In the genomic region with DNA sequence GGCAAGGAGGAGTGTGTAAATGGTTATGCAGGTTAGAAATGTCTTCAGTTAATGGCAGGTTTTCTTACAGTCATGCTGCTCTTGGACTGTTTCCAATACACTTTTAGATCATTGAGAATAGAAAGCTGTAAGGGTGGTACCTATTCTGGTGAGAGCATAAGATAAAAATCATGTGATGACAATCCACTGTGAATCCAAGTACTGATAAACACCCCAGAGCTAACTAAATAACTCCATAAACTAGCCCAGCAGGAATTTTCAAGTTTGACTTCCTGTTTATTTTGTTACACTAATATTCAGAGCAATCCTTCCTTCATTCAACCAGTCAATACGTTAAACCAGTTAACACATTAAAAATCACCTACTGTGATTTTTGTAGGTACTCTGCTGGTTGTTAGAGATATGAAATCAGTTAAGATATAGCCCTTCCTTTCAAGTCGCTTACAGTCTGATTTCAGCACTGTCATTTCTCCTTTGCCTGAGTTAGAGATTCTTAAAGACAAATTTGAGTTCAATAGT, we compare ENCODE assay signal across 28 cellular contexts. TPM values are rescaled to one million over a fixed set of nuclear protein-coding genes. Genes with fewer than 3 reads are reported as not detected.
DNase-seq lines count a peak whose midpoint lies in the region; ATAC-seq, FAIRE-seq and TF ChIP-seq lines count a peak whose summit lies in the region.
"Had no signal": no experiment of that assay in that cellular context is flagged by ENCODE, and none has a peak within 500 bp of the region (broad histone marks: within the 10 kb centered on the region; RNA-seq: fewer than 3 reads in every experiment).

No MANE protein-coding gene starts in this region.

- peak; percentile 58 for FAIRE-seq in H1 (lab: Jason Lieb, UNC)

- peak overlapping the region; percentile 79 for H3K27ac Mint-ChIP-seq in GM23338
- H3K27ac Mint-ChIP-seq in progenitor cell of endocrine pancreas, result peak overlapping the region; percentile 15
- H3K27ac Mint-ChIP-seq: immature natural killer cell, type B pancreatic cell had no signal

- H3K4me3 Mint-ChIP-seq in GM23338 (peak overlapping the region; percentile 33; the same call in 1 of the 3 replicates), progenitor cell of endocrine pancreas (ENCODE audit: low read depth) (no peak overlapping the region)
- H3K4me3 Mint-ChIP-seq: immature natural killer cell, neural crest cell, type B pancreatic cell had no signal

- TF ChIP-seq POLR2A in H1 (IDR thresholded peaks at IDR 0.05; ENCODE audit: control extremely low read depth in 1 of 2, low read depth in 2 of 2, low read length in 2 of 2), result no peak

- H2AFZ ChIP-seq in GM23338 (no peak overlapping the region), H1 (ENCODE audit: low read length) (no peak overlapping the region)
- H2AFZ ChIP-seq: GM23248 had no signal

- H3K56ac ChIP-seq in H1 (replicated peaks; ENCODE audit: insufficient read length, low read depth, low read length), result no peak overlapping the region

- WGBS in H1 (ENCODE audit: extremely low coverage in 1 of 2, insufficient coverage in 1 of 2, insufficient read length in 1 of 2, insufficient replicate concordance in 2 of 2, low coverage in 1 of 2, low lambda C conversion rate in 2 of 2, missing lambda C conversion rate in 1 of 2), 2 experiments, result 76% methylated on average over 2 of the region's 2 CpGs; no CpG with 5 or more reads in 1 of the 2 experiments

- H3F3A ChIP-seq in GM23338 (replicated peaks; ENCODE audit: low read depth), result no peaks in the 10 kb centered on the region

- no peak overlapping the region for H3K14ac ChIP-seq in H1 (ENCODE audit: insufficient read length)

- H2BK120ac ChIP-seq in H1 (replicated peaks; ENCODE audit: low read depth, low read length), result no peak overlapping the region

- H3K4me3 ChIP-seq in GM23338 (no peak overlapping the region), H1 (ENCODE audit: extremely low read depth in 1 of 4, insufficient read depth in 2 of 4, low read depth in 3 of 4, low read length in 4 of 4) (no peak overlapping the region)
- H3K4me3 ChIP-seq: BLaER1 treated with 17β-estradiol and CSF1 and Interleukin-3, amounts not matched to agents 10 nM and 100 nM; GM23248; ovary had no signal

- H4K20me1 ChIP-seq in GM23338 (replicated peaks; ENCODE audit: insufficient read depth) (0 out of 2 replicates have a peak, but pooled peaks cover 5% of the 10 kb centered on the region), H1 (replicated peaks in 1 of 2; ENCODE audit: control insufficient read depth in 1 of 2, insufficient read depth in 2 of 2, low read length in 2 of 2) (no peaks in the 10 kb centered on the region)
- H4K20me1 ChIP-seq: BLaER1 treated with 17β-estradiol and CSF1 and Interleukin-3, amounts not matched to agents 10 nM and 100 nM had no signal

- no peaks in the 10 kb centered on the region for H3K23me2 ChIP-seq in H1 (ENCODE audit: low read depth, low read length)

- no peak overlapping the region for H2BK20ac ChIP-seq in H1 (ENCODE audit: low read length)

- CTCF ChIA-PET in H1 (lab: Charles Lee; ENCODE audit: partially characterized antibody), result interaction anchor here (0.5 to 1.6 kb wide), 4 partner anchors 9 to 1144 kb away, joined by 3 to 6 read pairs (median 4); no protein-coding TSS in a partner anchor

- H2BK15ac ChIP-seq in H1 (ENCODE audit: low read length), result no peak overlapping the region

- H3K27me3 Mint-ChIP-seq in GM23338 (ENCODE audit: insufficient read depth, low read depth, poor library complexity) (peaks cover 5% of the 10 kb centered on the region), progenitor cell of endocrine pancreas (no peaks in the 10 kb centered on the region)
- H3K27me3 Mint-ChIP-seq: type B pancreatic cell had no signal

- ATAC-seq in GM23338, result no peak
- ATAC-seq: activated CD4-positive, CD25-positive, alpha-beta regulatory T cell treated with anti-CD3 and anti-CD28 coated beads, Interleukin-2, amount 50 U/mL, for 24 hours; left cardiac atrium had no signal

- H3K36me3 ChIP-seq in GM23338 (ENCODE audit: insufficient read depth) (peaks cover 26% of the 10 kb centered on the region; the same call in 1 of the 2 replicates), H1 (ENCODE audit: control insufficient read depth in 2 of 4, insufficient read depth in 4 of 4, low read length in 3 of 4) (peaks cover 8 to 85% (median 38%) of the 10 kb centered on the region in 4 experiments; a peak in 7 of 8 replicates)
- H3K36me3 ChIP-seq: BLaER1 treated with 17β-estradiol and CSF1 and Interleukin-3, amounts not matched to agents 10 nM and 100 nM; ovary had no signal

- H4K5ac ChIP-seq in H1 (ENCODE audit: insufficient read length, low read depth, low read length), result no peak overlapping the region

- no peaks in the 10 kb centered on the region for H3K9me3 ChIP-seq in H1 (ENCODE audit: insufficient read depth in 2 of 2, low read depth in 1 of 2, low read length in 1 of 2)
- H3K9me3 ChIP-seq: BLaER1 treated with 17β-estradiol and CSF1 and Interleukin-3, amounts not matched to agents 10 nM and 100 nM; ovary had no signal

- H3K18ac ChIP-seq in H1 (ENCODE audit: extremely low read depth, low read length), result no peak overlapping the region

- TF ChIP-seq EP300 in H1 (IDR thresholded peaks at IDR 0.05; ENCODE audit: borderline replicate concordance in 1 of 2, low read depth in 2 of 2, low read length in 2 of 2), result no peak

- H3K27ac ChIP-seq in GM23338 (ENCODE audit: low read depth), result peak overlapping the region; percentile 40
- H3K27ac ChIP-seq in H1 (ENCODE audit: low read depth, low read length), result no peak overlapping the region
- H3K27ac ChIP-seq: BLaER1 treated with 17β-estradiol and CSF1 and Interleukin-3, amounts not matched to agents 10 nM and 100 nM; brain microvascular endothelial cell; GM23248; HL-60; ovary had no signal

- peaks cover 34% of the 10 kb centered on the region for H3K4me1 ChIP-seq in GM23338 (ENCODE audit: insufficient read depth)
- peaks cover 0 to 10% (median 1%) of the 10 kb centered on the region in 4 experiments; a peak in 3 of 7 replicates for H3K4me1 ChIP-seq in H1 (replicated peaks in 1 of 4; ENCODE audit: control insufficient read depth in 3 of 4, insufficient read depth in 4 of 4, low read length in 3 of 4)
- H3K4me1 ChIP-seq: BLaER1 treated with 17β-estradiol and CSF1 and Interleukin-3, amounts not matched to agents 10 nM and 100 nM had no signal

- peaks cover 2% of the 10 kb centered on the region; the same call in 1 of the 2 replicates for H3K79me1 ChIP-seq in H1 (ENCODE audit: low read depth, low read length)

- TF ChIP-seq CTCF in GM23338 (conservative IDR thresholded peaks at IDR 0.05; ENCODE audit: low read depth in 2 of 2), result no peak
- no peak for TF ChIP-seq CTCF in H1 (IDR thresholded peaks at IDR 0.05; ENCODE audit: control extremely low read depth in 1 of 3, insufficient read depth in 1 of 3, low read depth in 1 of 3, low read length in 3 of 3)
- TF ChIP-seq CTCF in progenitor cell of endocrine pancreas (IDR thresholded peaks at IDR 0.05; ENCODE audit: unreplicated experiment), result no peak
- no peak for TF ChIP-seq CTCF in GM10266 (IDR thresholded peaks at IDR 0.05; ENCODE audit: control insufficient read depth, insufficient read depth, low read depth, missing control alignments)

- no peak overlapping the region for H4K8ac ChIP-seq in H1 (ENCODE audit: extremely low read depth, insufficient read depth, low read length)

- H3K23ac ChIP-seq in H1 (ENCODE audit: insufficient read length), result no peak overlapping the region

- H3K9ac ChIP-seq in H1 (replicated peaks in 1 of 4; ENCODE audit: extremely low read depth in 1 of 4, low read depth in 3 of 4, low read length in 3 of 4), result no peak overlapping the region
- H3K9ac ChIP-seq: BLaER1 treated with 17β-estradiol and CSF1 and Interleukin-3, amounts not matched to agents 10 nM and 100 nM; GM23248 had no signal

- no peak overlapping the region for H3K4ac ChIP-seq in H1 (replicated peaks; ENCODE audit: insufficient read length, low read depth, low read length)

- H3K4me1 Mint-ChIP-seq in GM23338 (peaks cover 43% of the 10 kb centered on the region), progenitor cell of endocrine pancreas (ENCODE audit: low read depth) (peaks cover 5% of the 10 kb centered on the region)
- H3K4me1 Mint-ChIP-seq: immature natural killer cell had no signal

- 0 out of 2 replicates have a peak overlapping the region, but pooled peaks have one; percentile 30 for H2BK5ac ChIP-seq in H1 (ENCODE audit: low read depth, low read length)

- peaks cover 86% of the 10 kb centered on the region for H3K36me3 Mint-ChIP-seq in GM23338 (ENCODE audit: low read depth)
- H3K36me3 Mint-ChIP-seq in progenitor cell of endocrine pancreas (ENCODE audit: insufficient read depth), result peaks cover 59% of the 10 kb centered on the region
- H3K36me3 Mint-ChIP-seq: immature natural killer cell had no signal

- DNase-seq in GM23338 (ENCODE audit: low spot score), result no peak
- DNase-seq in NCI-H2227 treated with DMSO at 0.1 percent for 48 hours (lab: John Stamatoyannopoulos, UW), result peak; percentile 45
- DNase-seq in H1 (ENCODE audit: low read depth in 1 of 2, low spot score in 2 of 2), result no peak
- no peak for DNase-seq in progenitor cell of endocrine pancreas (ENCODE audit: low spot score, unreplicated experiment)
- no peak for DNase-seq in cerebellar cortex (ENCODE audit: low spot score)
- DNase-seq in stimulated activated CD4-positive, alpha-beta T cell treated with anti-CD3 and anti-CD28 coated beads, Interleukin-12 subunit alpha, Interleukin-12 subunit beta, amount 100 ng/mL, for 4 hours, result no peak
- no peak for DNase-seq in GM10266 (ENCODE audit: extremely low spot score)
- DNase-seq: activated CD4-positive, alpha-beta T cell treated with anti-CD3 and anti-CD28 coated beads, Interleukin-2, amount 50 U/mL, for 48 hours; activated naive CD4-positive, alpha-beta T cell treated with anti-CD3 and anti-CD28 coated beads, Interleukin-2, amount 50 U/mL, for 16 hours; amniotic stem cell; brain microvascular endothelial cell; DMS79 treated with DMSO at 0.1 percent for 48 hours; GM23248; hypothalamus; immature natural killer cell; Karpas-422; left cardiac atrium; NCI-H1417; NCI-H2029; NCI-H446; ovary; stimulated activated naive CD4-positive, alpha-beta T cell; T-helper 1 cell had no signal

- H3K79me2 ChIP-seq in GM23338 (replicated peaks; ENCODE audit: insufficient read depth) (peaks cover 69% of the 10 kb centered on the region), H1 (ENCODE audit: control insufficient read depth in 1 of 2, insufficient read depth in 2 of 2, low read length in 2 of 2) (peaks cover 0 to 32% of the 10 kb centered on the region in 2 experiments; a peak in 2 of 4 replicates)

- no peak overlapping the region for H2AK5ac ChIP-seq in H1 (ENCODE audit: low read depth, low read length)

- H3K27me3 ChIP-seq in GM23338 (ENCODE audit: insufficient read depth), result no peaks in the 10 kb centered on the region
- no peaks in the 10 kb centered on the region for H3K27me3 ChIP-seq in H1 (replicated peaks in 1 of 4; ENCODE audit: control insufficient read depth in 3 of 4, extremely low read depth in 1 of 4, insufficient read depth in 3 of 4, low read length in 3 of 4)
- H3K27me3 ChIP-seq: BLaER1 treated with 17β-estradiol and CSF1 and Interleukin-3, amounts not matched to agents 10 nM and 100 nM; brain microvascular endothelial cell; ovary had no signal

- H4K91ac ChIP-seq in H1 (replicated peaks; ENCODE audit: insufficient read length, low read length), result no peak overlapping the region

- TF ChIP-seq RAD21 in H1 (IDR thresholded peaks at IDR 0.05 in 1 of 2, conservative IDR thresholded peaks at IDR 0.05 in 1 of 2; ENCODE audit: low read depth in 2 of 2, low read length in 2 of 2), result no peak

- POLR2A ChIA-PET in H1 (lab: Charles Lee; ENCODE audit: partially characterized antibody), result interaction anchor here (1.3 kb wide), 2 partner anchors 8 to 9 kb away, joined by 3 to 6 read pairs; no protein-coding TSS in a partner anchor

- H3K9me3 Mint-ChIP-seq in GM23338 (no peaks in the 10 kb centered on the region), progenitor cell of endocrine pancreas (ENCODE audit: low read depth) (no peaks in the 10 kb centered on the region)
- H3K9me3 Mint-ChIP-seq: neural crest cell, type B pancreatic cell had no signal

- H2BK12ac ChIP-seq in H1 (ENCODE audit: low read depth, low read length), result no peak overlapping the region

- H3K9me2 ChIP-seq in GM23338 (ENCODE audit: insufficient read depth), result no peaks in the 10 kb centered on the region

- peak overlapping the region; percentile 50 for H3K4me2 ChIP-seq in GM23338
- H3K4me2 ChIP-seq in H1 (ENCODE audit: insufficient read depth in 1 of 2, low read depth in 2 of 2, low read length in 2 of 2), result 0 out of 4 replicates have a peak overlapping the region, but pooled peaks of 1 of the 2 experiments have one; percentile 14
- H3K4me2 ChIP-seq: BLaER1 treated with 17β-estradiol and CSF1 and Interleukin-3, amounts not matched to agents 10 nM and 100 nM had no signal

RNA-seq across cellular contexts. Expression of a gene that starts 22.6 kb away (rescaled TPM):
- 373 and 404 TPM in 2 replicates for total RNA-seq in GM23338 (2014; rRNA removed; shearing (Covaris generic))
- 133 and 137 TPM in 2 replicates for polyA plus RNA-seq in GM23338 (2016; fragmentation: Nextera tagmentation; extraction: Ambion mirVana)
- total RNA-seq in H1 (2021; fragmentation: NEBNext Ultra II Directional; extraction: Animal tissue kit (Norgen Biotek cat#: 25700)), result 393 and 404 TPM in 2 replicates
- polyA plus RNA-seq in H1 (2011; rRNA removed), result 146 and 228 TPM in 2 replicates
- polyA plus RNA-seq in H1 (2011; cell fraction: cytosol; rRNA removed), result 146 TPM
- polyA plus RNA-seq in H1 (2011; cell fraction: nucleus; rRNA removed), result 472 TPM
- polyA plus RNA-seq in H1 (2012, experiment 1 of 2), result 155 to 221 TPM (median 206 TPM) in 4 replicates
- polyA plus RNA-seq in H1 (2012, experiment 2 of 2), result 7.2 TPM
- 331 TPM for polyA plus RNA-seq in H1 (2013, experiment 1 of 2)
- polyA plus RNA-seq in H1 (2013, experiment 2 of 2), result 245 TPM
- polyA minus RNA-seq in H1 (2011; rRNA and poly(A)+ RNA removed), result 613 and 784 TPM in 2 replicates
- 193 TPM for polyA minus RNA-seq in H1 (2011; cell fraction: cytosol; rRNA and poly(A)+ RNA removed)
- polyA minus RNA-seq in H1 (2011; cell fraction: nucleus; rRNA and poly(A)+ RNA removed), result 564 TPM
- total RNA-seq in progenitor cell of endocrine pancreas, result 673 and 675 TPM in 2 replicates
